8 cellular contexts compared by ENCODE assay signal in genomic region chr2:9473985-9474360, GRCh38. TPM values are rescaled to one million over a fixed set of nuclear protein-coding genes. Genes with fewer than 3 reads are reported as not detected.
A peak's percentile ranks its signal among the peaks of the same experiment; 100 is the strongest.
DNase-seq lines count a peak whose midpoint lies in the region; ATAC-seq and TF ChIP-seq lines count a peak whose summit lies in the region.

No MANE protein-coding gene starts in this region.

- no peak for TF ChIP-seq CTCF in AG10803 (conservative IDR thresholded peaks at IDR 0.05; ENCODE audit: low read length)
- TF ChIP-seq CTCF in type B pancreatic cell (conservative IDR thresholded peaks at IDR 0.05), result no peak

- intact Hi-C loops in posterior cingulate gyrus (cut with DNase I), result loop anchor here (1.0 to 10.0 kb wide), 3 partner anchors 51 to 329 kb away; partner anchors contain the start of genes ADAM17, CPSF3 and ITGB1BP1

- DNase-seq in AG10803 (ENCODE audit: low read depth), result peak; percentile 30
- peak; percentile 5 for DNase-seq in NCI-H1092 treated with DMSO at 0.1 percent for 48 hours (lab: John Stamatoyannopoulos, UW)
- DNase-seq in activated gamma-delta T cell (lab: John Stamatoyannopoulos, UW), result peak; percentile 52
- DNase-seq in germinal center (ENCODE audit: low spot score), result peak; percentile 62
- peak; percentile 45 to 94 (median 76) for DNase-seq in posterior cingulate gyrus
- no peak for DNase-seq in type B pancreatic cell (ENCODE audit: extremely low spot score, unreplicated experiment)
- DNase-seq in GDM1 (lab: John Stamatoyannopoulos, UW), result no peak

- peak overlapping the region; percentile 80 for H3K4me3 Mint-ChIP-seq in type B pancreatic cell

- peaks cover 12% of the 10 kb centered on the region for H3K4me1 Mint-ChIP-seq in type B pancreatic cell (ENCODE audit: unreplicated experiment)

- peak overlapping the region; percentile 79 for H3K4me3 ChIP-seq in AG10803 (ENCODE audit: low read length)

- no peaks in the 10 kb centered on the region for H3K27me3 Mint-ChIP-seq in type B pancreatic cell

- no peaks in the 10 kb centered on the region for H3K9me3 Mint-ChIP-seq in type B pancreatic cell

- H3K27ac Mint-ChIP-seq in type B pancreatic cell, result peak overlapping the region; percentile 40

- H3K36me3 Mint-ChIP-seq in type B pancreatic cell, result peaks cover 32% of the 10 kb centered on the region

- ATAC-seq in GM21515 (IDR thresholded peaks at IDR 0.05; ENCODE audit: unreplicated experiment), result peak; percentile 32

RNA-seq across cellular contexts. Expression of gene IAH1, which starts 0.4 kb away (rescaled TPM):
- 32.4 and 43.9 TPM in 2 replicates for total RNA-seq in type B pancreatic cell (ENCODE audit: low replicate concordance)

RNA-seq across cellular contexts. Expression of gene CPSF3, which starts 50.5 kb away (rescaled TPM):
- total RNA-seq in type B pancreatic cell (ENCODE audit: low replicate concordance), result 38.9 and 60.6 TPM in 2 replicates

RNA-seq across cellular contexts. Expression of gene ITGB1BP1, which starts 50.6 kb away (rescaled TPM):
- total RNA-seq in type B pancreatic cell (ENCODE audit: low replicate concordance), result 57.2 and 79.0 TPM in 2 replicates

Comparison
In these comparisons a context has a peak if more than half of its experiments do, and no peak if none do; other contexts are left out.
1. DNase-seq: peak in AG10803 (single experiment), NCI-H1092 treated with DMSO at 0.1 percent for 48 hours (single experiment), activated gamma-delta T cell (single experiment), germinal center (single experiment) and posterior cingulate gyrus (10 of 10); none in type B pancreatic cell (single experiment) and GDM1 (single experiment).